ENCODE assay signal across 8 cellular contexts in genomic region chr11:85647078-85647477, GRCh38. TPM values are rescaled to one million over a fixed set of nuclear protein-coding genes. Genes with fewer than 3 reads are reported as not detected.
DNase-seq lines count a peak whose midpoint lies in the region; ATAC-seq, FAIRE-seq and TF ChIP-seq lines count a peak whose summit lies in the region.

No MANE protein-coding gene starts in this region.

- no peaks in the 10 kb centered on the region for H3K9me3 Mint-ChIP-seq in stimulated activated naive CD8-positive, alpha-beta T cell treated with anti-CD3 and anti-CD28 coated beads, Interleukin-15, Interleukin-2, amounts not matched to agents 100 ng/mL and 50 ng/mL, for 24 hours
- no peaks in the 10 kb centered on the region for H3K9me3 Mint-ChIP-seq in activated T-helper 1 cell treated with anti-CD3 and anti-CD28 coated beads, Interleukin-12 subunit alpha, Interleukin-12 subunit beta, Interleukin-2, Interleukin-4 antibody, amounts not matched to agents 30 ng/mL and 10 ng/mL and 1 ng/mL, durations not matched to agents 14 hours and 24 hours and 36 hours

- no peak for TF ChIP-seq POLR2A in transverse colon (IDR thresholded peaks at IDR 0.05)

- ATAC-seq in stimulated activated naive CD8-positive, alpha-beta T cell treated with anti-CD3 and anti-CD28 coated beads, Interleukin-15, Interleukin-2, amounts not matched to agents 100 U/mL and 50 U/mL, for 24 hours = no peak
- no peak for ATAC-seq in GM21619 (IDR thresholded peaks at IDR 0.05; ENCODE audit: unreplicated experiment)

- H3K27me3 ChIP-seq in transverse colon = no peaks in the 10 kb centered on the region

- H3K4me1 Mint-ChIP-seq in stimulated activated naive CD8-positive, alpha-beta T cell treated with anti-CD3 and anti-CD28 coated beads, Interleukin-15, Interleukin-2, amounts not matched to agents 100 ng/mL and 50 ng/mL, for 24 hours (ENCODE audit: low read depth) = peaks cover 36% of the 10 kb centered on the region
- H3K4me1 Mint-ChIP-seq in activated T-helper 1 cell treated with anti-CD3 and anti-CD28 coated beads, Interleukin-12 subunit alpha, Interleukin-12 subunit beta, Interleukin-2, Interleukin-4 antibody, amounts not matched to agents 30 ng/mL and 10 ng/mL and 1 ng/mL, durations not matched to agents 14 hours and 24 hours and 36 hours (ENCODE audit: low read depth) = peaks cover 25% of the 10 kb centered on the region

- H3K27ac ChIP-seq in transverse colon = peak overlapping the region; percentile 82 to 91 (median 84)

- intact Hi-C loops in activated T-helper 1 cell treated with anti-CD3 and anti-CD28 coated beads, Interleukin-12 subunit alpha, Interleukin-12 subunit beta, Interleukin-2, Interleukin-4 antibody, amounts not matched to agents 30 ng/mL and 10 ng/mL and 1 ng/mL, durations not matched to agents 14 hours and 24 hours and 36 hours (cut with micrococcal nuclease) = loop anchor here (1.0 to 10.0 kb wide), 5 partner anchors 17 to 1608 kb away; partner anchors contain the start of gene TMEM126B
- intact Hi-C loops in transverse colon (cut with DNase I; ENCODE audit: low total_unique reads) = no loop called here

- no peak for DNase-seq in stimulated activated naive CD8-positive, alpha-beta T cell treated with anti-CD3 and anti-CD28 coated beads, Interleukin-15, Interleukin-2, amounts not matched to agents 100 U/mL and 50 U/mL, for 24 hours
- DNase-seq in activated T-helper 1 cell treated with anti-CD3 and anti-CD28 coated beads, Interleukin-12 subunit alpha, Interleukin-12 subunit beta, Interleukin-2, Interleukin-4 antibody, amounts not matched to agents 30 ng/mL and 10 ng/mL and 1 ng/mL, durations not matched to agents 14 hours and 24 hours and 36 hours (ENCODE audit: low spot score) = no peak
- DNase-seq in transverse colon = no peak
- DNase-seq in NCI-H1417 (lab: John Stamatoyannopoulos, UW) = no peak
- no peak for DNase-seq in stimulated activated naive CD4-positive, alpha-beta T cell treated with Interleukin-2 at 50 U/mL for 16 hours (lab: John Stamatoyannopoulos, UW)

- peaks cover 10 to 32% (median 18%) of the 10 kb centered on the region in 4 donors for H3K4me1 ChIP-seq in transverse colon

- no peak for TF ChIP-seq EP300 in transverse colon (IDR thresholded peaks at IDR 0.05; ENCODE audit: low read depth)

- peak overlapping the region; percentile 46 to 78 (median 56) for H3K4me3 ChIP-seq in transverse colon

- WGBS in transverse colon (ENCODE audit: low coverage in 1 of 2), 2 donors = 15 to 24% methylated on average over 2 of the region's 2 CpGs

- H3K27ac Mint-ChIP-seq in stimulated activated naive CD8-positive, alpha-beta T cell treated with anti-CD3 and anti-CD28 coated beads, Interleukin-15, Interleukin-2, amounts not matched to agents 100 ng/mL and 50 ng/mL, for 24 hours = peak overlapping the region; percentile 96
- peak overlapping the region; percentile 91 for H3K27ac Mint-ChIP-seq in activated T-helper 1 cell treated with anti-CD3 and anti-CD28 coated beads, Interleukin-12 subunit alpha, Interleukin-12 subunit beta, Interleukin-2, Interleukin-4 antibody, amounts not matched to agents 30 ng/mL and 10 ng/mL and 1 ng/mL, durations not matched to agents 14 hours and 24 hours and 36 hours

- H3K4me3 Mint-ChIP-seq in stimulated activated naive CD8-positive, alpha-beta T cell treated with anti-CD3 and anti-CD28 coated beads, Interleukin-15, Interleukin-2, amounts not matched to agents 100 ng/mL and 50 ng/mL, for 24 hours = peak overlapping the region; percentile 100
- peak overlapping the region; percentile 93 for H3K4me3 Mint-ChIP-seq in activated T-helper 1 cell treated with anti-CD3 and anti-CD28 coated beads, Interleukin-12 subunit alpha, Interleukin-12 subunit beta, Interleukin-2, Interleukin-4 antibody, amounts not matched to agents 30 ng/mL and 10 ng/mL and 1 ng/mL, durations not matched to agents 14 hours and 24 hours and 36 hours

- peaks cover 17% of the 10 kb centered on the region for H3K27me3 Mint-ChIP-seq in stimulated activated naive CD8-positive, alpha-beta T cell treated with anti-CD3 and anti-CD28 coated beads, Interleukin-15, Interleukin-2, amounts not matched to agents 100 ng/mL and 50 ng/mL, for 24 hours
- H3K27me3 Mint-ChIP-seq in activated T-helper 1 cell treated with anti-CD3 and anti-CD28 coated beads, Interleukin-12 subunit alpha, Interleukin-12 subunit beta, Interleukin-2, Interleukin-4 antibody, amounts not matched to agents 30 ng/mL and 10 ng/mL and 1 ng/mL, durations not matched to agents 14 hours and 24 hours and 36 hours (ENCODE audit: insufficient read depth) = peaks cover 26% of the 10 kb centered on the region

- peak; percentile 49 for FAIRE-seq in islet of Langerhans (lab: Jason Lieb, UNC)

- peaks cover 8% of the 10 kb centered on the region for H3K36me3 Mint-ChIP-seq in stimulated activated naive CD8-positive, alpha-beta T cell treated with anti-CD3 and anti-CD28 coated beads, Interleukin-15, Interleukin-2, amounts not matched to agents 100 ng/mL and 50 ng/mL, for 24 hours (ENCODE audit: low read depth)
- peaks cover 4% of the 10 kb centered on the region for H3K36me3 Mint-ChIP-seq in activated T-helper 1 cell treated with anti-CD3 and anti-CD28 coated beads, Interleukin-12 subunit alpha, Interleukin-12 subunit beta, Interleukin-2, Interleukin-4 antibody, amounts not matched to agents 30 ng/mL and 10 ng/mL and 1 ng/mL, durations not matched to agents 14 hours and 24 hours and 36 hours (ENCODE audit: low read depth)

- H3K9me3 ChIP-seq in transverse colon = no peaks in the 10 kb centered on the region

- in situ Hi-C loops in transverse colon (cut with MboI; ENCODE audit: low pct_ligation_motif_present in 1 of 4, low pct_unique_long_range_greater_than_20kb in 1 of 4, low sequenced_read_pairs in 3 of 4) = no loop called here

- no peak for TF ChIP-seq CTCF in transverse colon (IDR thresholded peaks at IDR 0.05)

- no peaks in the 10 kb centered on the region for H3K36me3 ChIP-seq in transverse colon

RNA-seq across cellular contexts. Expression of gene TMEM126A, which starts 0.7 kb away (rescaled TPM):
- total RNA-seq in activated T-helper 1 cell treated with anti-CD3 and anti-CD28 coated beads, Interleukin-12 subunit alpha, Interleukin-12 subunit beta, Interleukin-2, Interleukin-4 antibody, amounts not matched to agents 30 ng/mL and 10 ng/mL and 1 ng/mL, durations not matched to agents 14 hours and 24 hours and 36 hours = 46.0 and 47.7 TPM in 2 replicates
- 10 to 100 TPM in 2 of 4 donors, 1 to 10 TPM in 1, not detected in 1; 4.0 to 17.5 (median 11.3) TPM for total RNA-seq in transverse colon

RNA-seq across cellular contexts. Expression of gene CREBZF, which starts 17.9 kb away (rescaled TPM):
- total RNA-seq in activated T-helper 1 cell treated with anti-CD3 and anti-CD28 coated beads, Interleukin-12 subunit alpha, Interleukin-12 subunit beta, Interleukin-2, Interleukin-4 antibody, amounts not matched to agents 30 ng/mL and 10 ng/mL and 1 ng/mL, durations not matched to agents 14 hours and 24 hours and 36 hours = 52.0 and 55.9 TPM in 2 replicates
- 100 to 1,000 TPM in 1 of 4 donors, 10 to 100 TPM in 3; 55.3 to 147 (median 85.5) TPM for total RNA-seq in transverse colon

RNA-seq across cellular contexts. Expression of gene TMEM126B, which starts 18.7 kb away (rescaled TPM):
- 52.5 and 57.2 TPM in 2 replicates for total RNA-seq in activated T-helper 1 cell treated with anti-CD3 and anti-CD28 coated beads, Interleukin-12 subunit alpha, Interleukin-12 subunit beta, Interleukin-2, Interleukin-4 antibody, amounts not matched to agents 30 ng/mL and 10 ng/mL and 1 ng/mL, durations not matched to agents 14 hours and 24 hours and 36 hours
- 10 to 100 TPM; 29.9 to 48.3 (median 42.6) TPM for total RNA-seq in transverse colon

RNA-seq across cellular contexts. Expression of gene DLG2, which starts 19.9 kb away (rescaled TPM):
- 1.2 and 2.1 TPM in 2 replicates for total RNA-seq in activated T-helper 1 cell treated with anti-CD3 and anti-CD28 coated beads, Interleukin-12 subunit alpha, Interleukin-12 subunit beta, Interleukin-2, Interleukin-4 antibody, amounts not matched to agents 30 ng/mL and 10 ng/mL and 1 ng/mL, durations not matched to agents 14 hours and 24 hours and 36 hours
- 10 to 100 TPM in 1 of 4 donors, 1 to 10 TPM in 3; 1.9 to 28.3 (median 3.7) TPM for total RNA-seq in transverse colon

RNA-seq across cellular contexts. Expression of gene CCDC89, which starts 38.9 kb away (rescaled TPM):
- 0.39 and 0.62 TPM in 2 replicates for total RNA-seq in activated T-helper 1 cell treated with anti-CD3 and anti-CD28 coated beads, Interleukin-12 subunit alpha, Interleukin-12 subunit beta, Interleukin-2, Interleukin-4 antibody, amounts not matched to agents 30 ng/mL and 10 ng/mL and 1 ng/mL, durations not matched to agents 14 hours and 24 hours and 36 hours
- total RNA-seq in transverse colon = 1 to 10 TPM in 3 of 4 donors, under 1 TPM in 1; 1.00 to 9.6 (median 7.2) TPM
